8 cellular contexts compared by ENCODE assay signal in the genomic region with DNA sequence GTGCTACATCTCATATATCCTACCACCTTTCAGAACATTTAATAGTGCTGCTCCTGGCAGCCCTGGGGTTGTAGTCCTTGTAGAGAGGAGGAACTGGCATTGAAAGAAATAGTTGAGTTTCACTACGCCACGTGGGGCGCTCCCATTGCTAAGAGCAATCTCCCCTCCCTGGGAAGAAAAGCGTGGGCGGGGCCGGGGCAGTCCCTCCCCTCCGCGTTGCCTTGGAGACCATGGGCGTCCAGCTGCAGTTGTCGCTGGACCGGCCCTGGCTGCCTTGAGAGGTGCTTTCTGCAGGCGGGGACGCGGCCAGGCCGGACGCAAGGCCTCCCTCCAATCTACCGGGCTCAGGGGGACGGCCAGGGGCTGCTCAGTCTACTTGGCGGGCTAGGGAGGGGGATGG. TPM values are rescaled to one million over a fixed set of nuclear protein-coding genes. Genes with fewer than 3 reads are reported as not detected.
DNase-seq lines count a peak whose midpoint lies in the region; ATAC-seq and TF ChIP-seq lines count a peak whose summit lies in the region.

No MANE protein-coding gene starts in this region.

- no peaks in the 10 kb centered on the region for H3K9me3 ChIP-seq in BE2C
- H3K9me3 ChIP-seq in heart right ventricle, result no peaks in the 10 kb centered on the region
- H3K9me3 ChIP-seq in Karpas-422 (ENCODE audit: low read length), result no peaks in the 10 kb centered on the region

- TF ChIP-seq CTCF in BE2C (IDR thresholded peaks at IDR 0.05; ENCODE audit: low read depth, low read length), result peak; percentile 41
- 0 out of 2 replicates have a peak, but pooled peaks have one; percentile 15 for TF ChIP-seq CTCF in VCaP (conservative IDR thresholded peaks at IDR 0.05)
- TF ChIP-seq CTCF in heart right ventricle (IDR thresholded peaks at IDR 0.05), result peak in 6 of 9 donors; percentile 12 to 54 (median 34)
- TF ChIP-seq CTCF in progenitor cell of endocrine pancreas (IDR thresholded peaks at IDR 0.05; ENCODE audit: unreplicated experiment), result peak; percentile 27

- H3K4me1 Mint-ChIP-seq in progenitor cell of endocrine pancreas (ENCODE audit: low read depth), result no peaks in the 10 kb centered on the region

- H3K4me2 ChIP-seq in Karpas-422 (ENCODE audit: low read depth, low read length, poor library complexity, severe bottlenecking), result no peak overlapping the region

- H3K9me2 ChIP-seq in Karpas-422 (replicated peaks; ENCODE audit: insufficient read depth, low read length), result no peaks in the 10 kb centered on the region

- no peaks in the 10 kb centered on the region for H3K4me1 ChIP-seq in BE2C
- peaks cover 0 to 15% (median 11%) of the 10 kb centered on the region in 9 donors for H3K4me1 ChIP-seq in heart right ventricle
- peaks cover 5% of the 10 kb centered on the region for H3K4me1 ChIP-seq in Karpas-422 (ENCODE audit: low read length)

- H3K27me3 ChIP-seq in BE2C (peaks cover 17% of the 10 kb centered on the region), heart right ventricle (no peaks in the 10 kb centered on the region), Karpas-422 (ENCODE audit: low read length) (no peaks in the 10 kb centered on the region)

- H3K4me3 ChIP-seq in BE2C (ENCODE audit: low read depth, low read length) (peak overlapping the region; percentile 18), heart right ventricle (peak overlapping the region in 9 of 10 donors; percentile 4 to 42 (median 33)), Karpas-422 (ENCODE audit: low read length) (no peak overlapping the region)

- H3K27ac Mint-ChIP-seq in progenitor cell of endocrine pancreas, result no peak overlapping the region

- intact Hi-C loops in heart right ventricle (cut with DNase I), result no loop called here

- H3K36me3 Mint-ChIP-seq in progenitor cell of endocrine pancreas (ENCODE audit: insufficient read depth), result peaks cover 1% of the 10 kb centered on the region

- no peaks in the 10 kb centered on the region for H4K20me1 ChIP-seq in Karpas-422 (ENCODE audit: insufficient read depth, low read depth, low read length)

- WGBS in heart right ventricle, 2 donors, result 7 to 16% methylated on average over 19 of the region's 19 CpGs

- no peak overlapping the region for H3K27ac ChIP-seq in VCaP
- H3K27ac ChIP-seq in heart right ventricle, result peak overlapping the region in 1 of 10 donors; percentile 43
- no peak overlapping the region for H3K27ac ChIP-seq in Karpas-422 (ENCODE audit: low read length)

- H3K4me3 Mint-ChIP-seq in progenitor cell of endocrine pancreas (ENCODE audit: low read depth), result no peak overlapping the region

- no peaks in the 10 kb centered on the region for H3K79me2 ChIP-seq in Karpas-422 (ENCODE audit: low read length)

- ATAC-seq in heart right ventricle (peak; percentile 85 to 98 (median 92)), GM21360 (IDR thresholded peaks at IDR 0.05; ENCODE audit: unreplicated experiment) (no peak), GM21390 (IDR thresholded peaks at IDR 0.05; ENCODE audit: unreplicated experiment) (no peak), GM18867 (IDR thresholded peaks at IDR 0.05; ENCODE audit: unreplicated experiment) (no peak)

- H3K9ac ChIP-seq in Karpas-422 (ENCODE audit: low read length), result no peak overlapping the region

- H3K36me3 ChIP-seq in BE2C (no peaks in the 10 kb centered on the region), heart right ventricle (peaks cover 0 to 30% (median 0%) of the 10 kb centered on the region in 9 donors), Karpas-422 (ENCODE audit: insufficient read depth, low read length) (no peaks in the 10 kb centered on the region)

- no peak overlapping the region for H2AFZ ChIP-seq in Karpas-422 (ENCODE audit: low read length)

- peaks cover 8% of the 10 kb centered on the region for H3K9me3 Mint-ChIP-seq in progenitor cell of endocrine pancreas (ENCODE audit: low read depth)

- DNase-seq in BE2C, result peak; percentile 89
- DNase-seq in heart right ventricle, result peak; percentile 72 to 90
- DNase-seq in progenitor cell of endocrine pancreas (ENCODE audit: low spot score, unreplicated experiment), result peak; percentile 65
- no peak for DNase-seq in Karpas-422

- H3K27me3 Mint-ChIP-seq in progenitor cell of endocrine pancreas, result no peaks in the 10 kb centered on the region

RNA-seq across cellular contexts. Expression of a gene that starts 0.4 kb away (rescaled TPM):
- 1.1 TPM for polyA plus RNA-seq in BE2C (2012; ENCODE audit: insufficient read depth, insufficient read length, low read depth)
- total RNA-seq in heart right ventricle, result 1 to 10 TPM; 1.4 to 4.6 (median 2.9) TPM
- 1 to 10 TPM in 1 of 2 donors, under 1 TPM in 1; 0.75 to 9.6 TPM for polyA plus RNA-seq in heart right ventricle
- total RNA-seq in progenitor cell of endocrine pancreas, result 12.5 and 12.7 TPM in 2 replicates
- total RNA-seq in Karpas-422 (2014; rRNA removed; shearing (Covaris generic); ENCODE audit: low replicate concordance), result 5.4 and 8.6 TPM in 2 replicates

Comparison
In these comparisons a context has a peak if more than half of its experiments do, and no peak if none do; other contexts are left out.
1. ATAC-seq: peak in heart right ventricle (8 of 8); none in GM21360 (single experiment), GM21390 (single experiment) and GM18867 (single experiment).
2. Peak in every context shown above with its lines, with median percentiles within 50 percentile points of each other: CTCF ChIP-seq.